30 cellular contexts compared by ENCODE assay signal in genomic region chr1:87905651-87906050, GRCh38.
"Had no signal": no experiment of that assay in that cellular context is flagged by ENCODE, and none has a peak within 500 bp of the region (broad histone marks: within the 10 kb centered on the region; RNA-seq: fewer than 3 reads in every experiment).

No MANE protein-coding gene starts in this region.

- H3K4me1 Mint-ChIP-seq: activated naive CD4-positive, alpha-beta T cell treated with anti-CD3 and anti-CD28 coated beads, Interleukin-2, amount 10 ng/mL, durations not matched to agents 7 days and 5 days; stimulated activated effector memory CD8-positive, alpha-beta T cell treated with anti-CD3 and anti-CD28 coated beads, Interleukin-12 subunit alpha, Interleukin-12 subunit beta, amount 100 ng/mL, for 72 hours had no signal

- ATAC-seq: activated CD4-positive, CD25-positive, alpha-beta regulatory T cell treated with anti-CD3 and anti-CD28 coated beads, Interleukin-2, amount 50 U/mL, for 24 hours; effector memory CD8-positive, alpha-beta T cell; foreskin keratinocyte; heart right ventricle; left lobe of liver; lower lobe of right lung; natural killer cell treated with Interleukin-12 subunit alpha and Interleukin-12 subunit beta and Interleukin-15 and Interleukin-18, amount 100 ng/mL, for 72 hours; right lobe of liver; stimulated activated effector memory CD8-positive, alpha-beta T cell treated with anti-CD3 and anti-CD28 coated beads, Interleukin-12 subunit alpha, Interleukin-12 subunit beta, amount 100 ng/mL, for 72 hours; stimulated activated naive CD8-positive, alpha-beta T cell treated with anti-CD3 and anti-CD28 coated beads, Interleukin-15, amount 100 ng/mL, for 72 hours had no signal

- H3K27ac Mint-ChIP-seq: activated CD4-positive, alpha-beta memory T cell treated with anti-CD3 and anti-CD28 coated beads for 36 hours; activated naive CD4-positive, alpha-beta T cell treated with anti-CD3 and anti-CD28 coated beads, Interleukin-2, amount 10 ng/mL, durations not matched to agents 7 days and 5 days; activated naive CD8-positive, alpha-beta T cell treated with anti-CD3 and anti-CD28 coated beads, Interleukin-2, amount 10 ng/mL, durations not matched to agents 7 days and 5 days; effector memory CD8-positive, alpha-beta T cell; natural killer cell treated with Interleukin-12 subunit alpha and Interleukin-12 subunit beta and Interleukin-15 and Interleukin-18, amount 100 ng/mL, for 72 hours; stimulated activated effector memory CD8-positive, alpha-beta T cell treated with anti-CD3 and anti-CD28 coated beads, Interleukin-12 subunit alpha, Interleukin-12 subunit beta, amount 100 ng/mL, for 72 hours; stimulated activated naive CD8-positive, alpha-beta T cell treated with anti-CD3 and anti-CD28 coated beads, Interleukin-15, amount 100 ng/mL, for 72 hours; T-helper 1 cell treated with Interleukin-12 subunit alpha and Interleukin-12 subunit beta and Interleukin-4 antibody, amounts not matched to agents 30 μg/mL and 1 μg/mL, for 36 hours had no signal

- H3K9me3 Mint-ChIP-seq: activated CD4-positive, alpha-beta memory T cell treated with anti-CD3 and anti-CD28 coated beads for 36 hours; activated naive CD4-positive, alpha-beta T cell treated with anti-CD3 and anti-CD28 coated beads, Interleukin-2, amount 10 ng/mL, durations not matched to agents 7 days and 5 days; activated naive CD8-positive, alpha-beta T cell treated with anti-CD3 and anti-CD28 coated beads, Interleukin-2, amount 10 ng/mL, durations not matched to agents 7 days and 5 days; effector memory CD8-positive, alpha-beta T cell; natural killer cell treated with Interleukin-12 subunit alpha and Interleukin-12 subunit beta and Interleukin-15 and Interleukin-18, amount 100 ng/mL, for 72 hours; stimulated activated effector memory CD8-positive, alpha-beta T cell treated with anti-CD3 and anti-CD28 coated beads, Interleukin-12 subunit alpha, Interleukin-12 subunit beta, amount 100 ng/mL, for 72 hours; stimulated activated naive CD8-positive, alpha-beta T cell treated with anti-CD3 and anti-CD28 coated beads, Interleukin-15, amount 100 ng/mL, for 72 hours; T-helper 1 cell treated with Interleukin-12 subunit alpha and Interleukin-12 subunit beta and Interleukin-4 antibody, amounts not matched to agents 30 μg/mL and 1 μg/mL, for 36 hours had no signal

- H3K9me3 ChIP-seq: ascending aorta, esophagus muscularis mucosa, heart right ventricle, lower lobe of right lung, neutrophil, right lobe of liver, tibial artery had no signal

- H3K27ac ChIP-seq: ascending aorta, coronary artery, dorsolateral prefrontal cortex, esophagus muscularis mucosa, foreskin keratinocyte, heart right ventricle, lower lobe of right lung, neutrophil, right lobe of liver, tibial artery, VCaP had no signal

- H3K4me1 ChIP-seq: ascending aorta, foreskin keratinocyte, lower lobe of right lung, right lobe of liver had no signal

- H3K4me3 ChIP-seq: ascending aorta, coronary artery, dorsolateral prefrontal cortex, esophagus muscularis mucosa, heart right ventricle, lower lobe of right lung, right lobe of liver, tibial artery had no signal

- H3K36me3 ChIP-seq: ascending aorta, esophagus muscularis mucosa, heart right ventricle, lower lobe of right lung, neutrophil, right lobe of liver, tibial artery had no signal

- H3K27me3 Mint-ChIP-seq: activated naive CD4-positive, alpha-beta T cell treated with anti-CD3 and anti-CD28 coated beads, Interleukin-2, amount 10 ng/mL, durations not matched to agents 7 days and 5 days had no signal

- H3K4me3 Mint-ChIP-seq: activated CD4-positive, alpha-beta memory T cell treated with anti-CD3 and anti-CD28 coated beads for 36 hours; activated naive CD4-positive, alpha-beta T cell treated with anti-CD3 and anti-CD28 coated beads, Interleukin-2, amount 10 ng/mL, durations not matched to agents 7 days and 5 days; activated naive CD8-positive, alpha-beta T cell treated with anti-CD3 and anti-CD28 coated beads, Interleukin-2, amount 10 ng/mL, durations not matched to agents 7 days and 5 days; brain; effector memory CD8-positive, alpha-beta T cell; natural killer cell treated with Interleukin-12 subunit alpha and Interleukin-12 subunit beta and Interleukin-15 and Interleukin-18, amount 100 ng/mL, for 72 hours; stimulated activated effector memory CD8-positive, alpha-beta T cell treated with anti-CD3 and anti-CD28 coated beads, Interleukin-12 subunit alpha, Interleukin-12 subunit beta, amount 100 ng/mL, for 72 hours; stimulated activated naive CD8-positive, alpha-beta T cell treated with anti-CD3 and anti-CD28 coated beads, Interleukin-15, amount 100 ng/mL, for 72 hours; T-helper 1 cell treated with Interleukin-12 subunit alpha and Interleukin-12 subunit beta and Interleukin-4 antibody, amounts not matched to agents 30 μg/mL and 1 μg/mL, for 36 hours had no signal

- DNase-seq: activated CD4-positive, alpha-beta memory T cell treated with anti-CD3 and anti-CD28 coated beads for 36 hours; activated CD4-positive, alpha-beta T cell treated with anti-CD3 and anti-CD28 coated beads for 48 hours; activated CD8-positive, alpha-beta memory T cell treated with anti-CD3 and anti-CD28 coated beads, Interleukin-2, amount 50 U/mL, for 4 hours; activated gamma-delta T cell; activated naive CD4-positive, alpha-beta T cell treated with anti-CD3 and anti-CD28 coated beads, Interleukin-2, amount 10 ng/mL, durations not matched to agents 7 days and 5 days; activated naive CD8-positive, alpha-beta T cell treated with anti-CD3 and anti-CD28 coated beads, Interleukin-2, amount 10 ng/mL, durations not matched to agents 7 days and 5 days; activated T-cell treated with anti-CD3 and anti-CD28 coated beads, Interleukin-2, amount 50 U/mL, for 1 hour; dorsolateral prefrontal cortex; effector memory CD8-positive, alpha-beta T cell; foreskin keratinocyte; heart right ventricle; lower lobe of right lung; mesenchymal stem cell; right lobe of liver; stimulated activated CD4-positive, alpha-beta T cell treated with anti-CD3 and anti-CD28 coated beads, Interleukin-12 subunit alpha, Interleukin-12 subunit beta, amount 100 ng/mL, for 4 hours; stimulated activated CD4-positive, alpha-beta T cell treated with anti-CD3 and anti-CD28 coated beads, Interleukin-4, amount 100 ng/mL, for 24 hours; stimulated activated naive CD8-positive, alpha-beta T cell treated with anti-CD3 and anti-CD28 coated beads, Interleukin-15, amount 100 ng/mL, for 72 hours; T-helper 9 cell; tibial artery had no signal

- H3K36me3 Mint-ChIP-seq: activated CD4-positive, alpha-beta memory T cell treated with anti-CD3 and anti-CD28 coated beads for 36 hours; activated naive CD4-positive, alpha-beta T cell treated with anti-CD3 and anti-CD28 coated beads, Interleukin-2, amount 10 ng/mL, durations not matched to agents 7 days and 5 days; activated naive CD8-positive, alpha-beta T cell treated with anti-CD3 and anti-CD28 coated beads, Interleukin-2, amount 10 ng/mL, durations not matched to agents 7 days and 5 days; brain; natural killer cell treated with Interleukin-12 subunit alpha and Interleukin-12 subunit beta and Interleukin-15 and Interleukin-18, amount 100 ng/mL, for 72 hours; stimulated activated effector memory CD8-positive, alpha-beta T cell treated with anti-CD3 and anti-CD28 coated beads, Interleukin-12 subunit alpha, Interleukin-12 subunit beta, amount 100 ng/mL, for 72 hours had no signal

- H3K27me3 ChIP-seq: ascending aorta, dorsolateral prefrontal cortex, esophagus muscularis mucosa, foreskin keratinocyte, neutrophil, right lobe of liver, tibial artery had no signal
